In genomic region chr6:25726122-25726911, GRCh38 we compare ENCODE assay signal across 1 cellular context.
TF ChIP-seq lines count a peak whose summit lies in the region.

No MANE protein-coding gene starts in this region.

TF ChIP-seq in K562, 482 proteins besides CTCF, POLR2A, EP300 and RAD21 (continued from another document):
- TF ChIP-seq ZNF518B (CRISPR knock-in tag; IDR thresholded peaks at IDR 0.05) (no peak), STAT5A (IDR thresholded peaks at IDR 0.05; ENCODE audit: borderline replicate concordance, low read length) (no peak), CBFA2T3 (IDR thresholded peaks at IDR 0.05) (no peak), BRD4 (IDR thresholded peaks at IDR 0.05) (no peak), ZNF695 (CRISPR knock-in tag; IDR thresholded peaks at IDR 0.05) (no peak), HNRNPLL (IDR thresholded peaks at IDR 0.05; ENCODE audit: low read depth, low read length, poor library complexity, severe bottlenecking) (no peak), CTBP1 (IDR thresholded peaks at IDR 0.05; ENCODE audit: borderline replicate concordance) (no peak), MTA2 (IDR thresholded peaks at IDR 0.05; ENCODE audit: low read depth) (no peak), CCNT2 (IDR thresholded peaks at IDR 0.05; ENCODE audit: borderline replicate concordance, extremely low read depth, insufficient read length, low read depth, low read length) (no peak)
- TF ChIP-seq, protein P1, sequence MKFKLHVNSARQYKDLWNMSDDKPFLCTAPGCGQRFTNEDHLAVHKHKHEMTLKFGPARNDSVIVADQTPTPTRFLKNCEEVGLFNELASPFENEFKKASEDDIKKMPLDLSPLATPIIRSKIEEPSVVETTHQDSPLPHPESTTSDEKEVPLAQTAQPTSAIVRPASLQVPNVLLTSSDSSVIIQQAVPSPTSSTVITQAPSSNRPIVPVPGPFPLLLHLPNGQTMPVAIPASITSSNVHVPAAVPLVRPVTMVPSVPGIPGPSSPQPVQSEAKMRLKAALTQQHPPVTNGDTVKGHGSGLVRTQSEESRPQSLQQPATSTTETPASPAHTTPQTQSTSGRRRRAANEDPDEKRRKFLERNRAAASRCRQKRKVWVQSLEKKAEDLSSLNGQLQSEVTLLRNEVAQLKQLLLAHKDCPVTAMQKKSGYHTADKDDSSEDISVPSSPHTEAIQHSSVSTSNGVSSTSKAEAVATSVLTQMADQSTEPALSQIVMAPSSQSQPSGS (CRISPR knock-in tag; IDR thresholded peaks at IDR 0.05) = no peak
